9 cellular contexts compared by ENCODE assay signal in the genomic region with DNA sequence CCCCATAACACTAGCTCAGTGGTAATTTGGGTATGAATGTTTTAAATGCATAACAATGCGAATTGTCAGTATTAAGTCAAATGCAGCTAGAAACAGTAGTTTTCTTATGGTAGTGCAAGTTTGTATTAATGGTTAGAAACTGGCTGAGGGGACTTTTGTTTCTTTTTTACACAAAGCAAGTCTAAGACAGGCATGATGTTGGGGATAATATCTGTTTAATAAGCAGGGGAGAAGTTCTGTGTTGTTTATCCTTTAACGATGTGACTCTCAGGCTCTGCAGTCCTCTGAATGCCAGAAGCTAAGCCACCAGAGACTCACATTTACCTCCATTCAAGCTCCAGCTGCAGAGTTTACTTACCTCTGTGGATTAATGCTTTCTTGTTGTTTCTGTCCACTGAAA.
"Had no signal": no experiment of that assay in that cellular context is flagged by ENCODE, and none has a peak within 500 bp of the region (broad histone marks: within the 10 kb centered on the region; RNA-seq: fewer than 3 reads in every experiment).

No MANE protein-coding gene starts in this region.

- H3K4me1 Mint-ChIP-seq: IgD-negative memory B cell had no signal

- H3K4me2 ChIP-seq: KMS-11 had no signal

- DNase-seq: IMR-90, KBM-7, KG1 had no signal

- H3K4me3 Mint-ChIP-seq: IgD-negative memory B cell had no signal

- ATAC-seq: HepG2, K562 had no signal

- H3K36me3 Mint-ChIP-seq: IgD-negative memory B cell had no signal

- H3K9ac ChIP-seq: KMS-11 had no signal

- H3K4me3 ChIP-seq: K562 had no signal

- FAIRE-seq: HepG2, HTR-8/SVneo, K562 had no signal

- H3K27ac ChIP-seq: HL-60, KMS-11 had no signal

- H3K27ac Mint-ChIP-seq: IgD-negative memory B cell had no signal
